ENCODE assay signal across 16 cellular contexts in genomic region chr4:88841635-88842034, GRCh38.
"Had no signal": no experiment of that assay in that cellular context is flagged by ENCODE, and none has a peak within 500 bp of the region (broad histone marks: within the 10 kb centered on the region; RNA-seq: fewer than 3 reads in every experiment).

No MANE protein-coding gene starts in this region.

- H3K36me3 ChIP-seq: gastrocnemius medialis, right lobe of liver had no signal

- H3K9me3 Mint-ChIP-seq: activated B cell treated with CpG ODN at 0.5 μM for 24 hours; brain; dendritic cell treated with granulocyte-macrophage colony-stimulating factor and Interleukin-4, amounts not matched to agents 40 ng/mL and 50 ng/mL, for 4 days; effector memory CD8-positive, alpha-beta T cell; nephron had no signal

- H3K27ac ChIP-seq: gastrocnemius medialis, psoas muscle, right lobe of liver had no signal

- H3K27me3 ChIP-seq: gastrocnemius medialis, right lobe of liver had no signal

- H3K4me1 Mint-ChIP-seq: activated B cell treated with CpG ODN at 0.5 μM for 24 hours had no signal

- H3K4me1 ChIP-seq: right lobe of liver had no signal

- H3K27me3 Mint-ChIP-seq: dendritic cell treated with granulocyte-macrophage colony-stimulating factor and Interleukin-4, amounts not matched to agents 40 ng/mL and 50 ng/mL, for 4 days had no signal

- H3K9me3 ChIP-seq: gastrocnemius medialis, psoas muscle, right lobe of liver had no signal

- H3K4me3 Mint-ChIP-seq: activated B cell treated with CpG ODN at 0.5 μM for 24 hours; brain; dendritic cell treated with granulocyte-macrophage colony-stimulating factor and Interleukin-4, amounts not matched to agents 40 ng/mL and 50 ng/mL, for 4 days; effector memory CD8-positive, alpha-beta T cell; nephron; T-helper 17 cell had no signal

- H3K27ac Mint-ChIP-seq: activated B cell treated with CpG ODN at 0.5 μM for 24 hours; dendritic cell treated with granulocyte-macrophage colony-stimulating factor and Interleukin-4, amounts not matched to agents 40 ng/mL and 50 ng/mL, for 4 days; effector memory CD8-positive, alpha-beta T cell; nephron; T-helper 17 cell had no signal

- DNase-seq: activated B cell treated with CpG ODN at 0.5 μM for 24 hours; activated naive CD4-positive, alpha-beta T cell treated with anti-CD3 and anti-CD28 coated beads, Interleukin-2, amount 50 U/mL, for 16 hours; activated T-cell treated with anti-CD3 and anti-CD28 coated beads, Interleukin-2, amount 50 U/mL, for 1 hour; effector memory CD8-positive, alpha-beta T cell; gastrocnemius medialis; left ventricle myocardium superior; mesenchymal stem cell; occipital lobe; psoas muscle; right lobe of liver; stimulated activated naive CD4-positive, alpha-beta T cell; substantia nigra; T-helper 17 cell had no signal

- H3K4me3 ChIP-seq: gastrocnemius medialis, psoas muscle, right lobe of liver had no signal

- H3K36me3 Mint-ChIP-seq: brain had no signal

- ATAC-seq: effector memory CD8-positive, alpha-beta T cell; gastrocnemius medialis; left ventricle myocardium superior; psoas muscle; right lobe of liver; T-helper 17 cell had no signal
